In the genomic region with DNA sequence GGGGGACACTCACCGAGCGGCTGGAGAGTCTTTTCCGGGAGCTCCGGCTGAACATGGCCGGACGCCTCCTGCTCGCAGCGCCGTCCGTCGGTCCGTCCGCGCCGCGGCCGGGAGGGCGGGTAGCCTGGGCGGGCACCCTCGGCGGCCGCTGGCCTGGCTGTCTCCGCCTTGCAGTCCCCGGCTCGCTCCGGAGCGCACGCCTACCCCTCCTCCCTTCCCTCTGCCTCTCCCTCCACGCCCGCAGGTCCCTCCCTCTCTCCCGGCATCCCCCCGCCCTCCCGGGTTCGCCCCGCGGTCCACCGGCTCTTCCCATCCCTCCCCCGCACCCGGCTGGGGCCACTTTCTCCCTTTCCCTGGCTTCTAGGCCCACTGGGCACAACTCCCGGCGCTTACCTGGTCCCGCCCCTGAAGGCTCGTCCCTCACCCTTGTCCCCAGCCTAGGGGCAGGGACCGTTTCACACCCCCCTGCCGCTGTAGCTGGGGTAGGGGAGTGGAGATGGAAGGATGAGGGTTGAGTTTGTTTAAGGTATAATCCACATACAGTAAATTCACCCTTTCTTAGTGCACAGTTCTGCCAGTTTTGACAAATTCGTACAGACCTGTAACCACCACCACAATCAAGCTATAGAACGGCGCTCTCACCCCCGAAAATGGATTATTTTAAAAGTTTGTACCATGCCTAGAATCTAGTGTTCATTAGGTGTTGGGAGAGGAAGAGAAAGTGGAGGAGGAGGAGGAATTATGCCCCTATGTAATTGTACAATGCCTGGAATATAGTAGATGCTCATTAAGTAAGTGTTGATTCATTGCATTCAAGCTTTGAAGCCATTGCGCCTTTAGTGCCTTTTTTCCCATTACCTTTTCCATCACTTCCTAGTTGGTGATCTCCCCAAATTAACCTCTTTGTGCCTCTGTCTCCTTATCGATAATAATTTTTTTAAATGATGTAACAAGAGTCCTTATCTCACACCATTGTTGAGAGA, we compare ENCODE assay signal across 8 cellular contexts.
A peak's percentile ranks its signal among the peaks of the same experiment; 100 is the strongest.
DNase-seq lines count a peak whose midpoint lies in the region; ATAC-seq and TF ChIP-seq lines count a peak whose summit lies in the region.

No MANE protein-coding gene starts in this region.

- ATAC-seq in omental fat pad (ENCODE audit: low FRiP score), result no peak

- peak; percentile 55 for DNase-seq in DMS 273 (lab: John Stamatoyannopoulos, UW; ENCODE audit: unreplicated experiment)
- no peak for DNase-seq in DMS 273 treated with DMSO at 0.1 percent for 48 hours (lab: John Stamatoyannopoulos, UW)
- DNase-seq in ascending aorta (ENCODE audit: low spot score in 2 of 2), result no peak
- peak in 1 of 2 donors; percentile 65 for DNase-seq in suprapubic skin (ENCODE audit: low spot score in 2 of 2)
- no peak for DNase-seq in activated T-cell treated with anti-CD3 and anti-CD28 coated beads, Interleukin-2, amount 50 U/mL, for 1 hour
- no peak for DNase-seq in omental fat pad (ENCODE audit: low spot score)
- no peak for DNase-seq in SKM-1 (lab: John Stamatoyannopoulos, UW; ENCODE audit: unreplicated experiment)

- peak overlapping the region; percentile 45 for H3K9ac ChIP-seq in iPS-18a (ENCODE audit: low read length)

- no peak for TF ChIP-seq POLR2A in suprapubic skin (IDR thresholded peaks at IDR 0.05)

- H3K4me3 ChIP-seq in ascending aorta (peak overlapping the region; percentile 66 to 67), iPS-18a (ENCODE audit: low read length) (peak overlapping the region; percentile 80), suprapubic skin (peak overlapping the region; percentile 63)

- 16% methylated on average over 36 of the region's 51 CpGs for WGBS in suprapubic skin

- no peak for TF ChIP-seq EP300 in suprapubic skin (IDR thresholded peaks at IDR 0.05)

- peaks cover 5% of the 10 kb centered on the region for H3K27me3 ChIP-seq in ascending aorta
- H3K27me3 ChIP-seq in iPS-18a (ENCODE audit: control insufficient read depth, insufficient read depth, low read length), result peaks cover 25% of the 10 kb centered on the region
- peaks cover 20% of the 10 kb centered on the region for H3K27me3 ChIP-seq in suprapubic skin

- intact Hi-C loops in ascending aorta (cut with DNase I), result no loop called here

- H3K9me3 ChIP-seq in ascending aorta, result no peaks in the 10 kb centered on the region
- no peaks in the 10 kb centered on the region for H3K9me3 ChIP-seq in iPS-18a (ENCODE audit: control insufficient read depth, low read depth, low read length)
- H3K9me3 ChIP-seq in suprapubic skin, result no peaks in the 10 kb centered on the region

- no peak overlapping the region for H3K27ac ChIP-seq in ascending aorta
- H3K27ac ChIP-seq in iPS-18a (ENCODE audit: low read length), result no peak overlapping the region
- no peak overlapping the region for H3K27ac ChIP-seq in suprapubic skin

- H3K4me1 ChIP-seq in ascending aorta, result peaks cover 7 to 8% of the 10 kb centered on the region in 2 donors
- peaks cover 21% of the 10 kb centered on the region for H3K4me1 ChIP-seq in iPS-18a (ENCODE audit: control insufficient read depth, low read depth, low read length)
- peaks cover 25% of the 10 kb centered on the region for H3K4me1 ChIP-seq in suprapubic skin

- H3K36me3 ChIP-seq in ascending aorta, result no peaks in the 10 kb centered on the region
- H3K36me3 ChIP-seq in iPS-18a (ENCODE audit: control insufficient read depth, low read depth, low read length), result no peaks in the 10 kb centered on the region
- no peaks in the 10 kb centered on the region for H3K36me3 ChIP-seq in suprapubic skin

- no peak for TF ChIP-seq CTCF in ascending aorta (IDR thresholded peaks at IDR 0.05)
- TF ChIP-seq CTCF in suprapubic skin (IDR thresholded peaks at IDR 0.05), result no peak
- no peak for TF ChIP-seq CTCF in omental fat pad (IDR thresholded peaks at IDR 0.05)
